In the genomic region with DNA sequence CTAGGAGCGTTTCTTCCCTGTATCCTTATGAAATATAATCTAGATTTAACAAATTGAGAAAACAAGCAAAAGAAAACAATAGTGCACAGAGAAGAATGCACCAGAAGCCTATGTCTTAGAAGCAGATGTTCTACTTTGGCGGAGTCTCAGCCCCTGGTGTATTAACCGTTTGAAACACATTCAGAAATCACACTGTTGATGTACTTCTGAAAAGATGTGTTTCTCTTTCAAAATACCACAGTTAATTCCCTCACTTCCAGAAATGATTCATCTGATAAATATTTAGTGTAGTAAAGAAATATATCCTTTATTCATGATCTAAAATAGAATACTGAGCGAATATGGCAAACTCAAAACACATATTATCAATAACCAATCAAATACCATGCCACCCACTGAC, we compare ENCODE assay signal across 12 cellular contexts.
DNase-seq lines count a peak whose midpoint lies in the region; ATAC-seq and TF ChIP-seq lines count a peak whose summit lies in the region.
"Had no signal": no experiment of that assay in that cellular context is flagged by ENCODE, and none has a peak within 500 bp of the region (broad histone marks: within the 10 kb centered on the region; RNA-seq: fewer than 3 reads in every experiment).

No MANE protein-coding gene starts in this region.

- no peaks in the 10 kb centered on the region for H3K9me2 ChIP-seq in GM23338 (ENCODE audit: insufficient read depth)

- H3K9me3 ChIP-seq in BLaER1 treated with 17β-estradiol and CSF1 and Interleukin-3, amounts not matched to agents 10 nM and 100 nM (replicated peaks in 1 of 11) = peaks cover 3 to 9% (median 6%) of the 10 kb centered on the region in 11 experiments; a peak in 20 of 22 replicates
- H3K9me3 ChIP-seq in SJSA1 (replicated peaks) (no peaks in the 10 kb centered on the region), gastrocnemius medialis (no peaks in the 10 kb centered on the region), prostate gland (no peaks in the 10 kb centered on the region)

- peak in 1 of 2 donors; percentile 29 for TF ChIP-seq POLR2A in gastrocnemius medialis (IDR thresholded peaks at IDR 0.05)
- no peak for TF ChIP-seq POLR2A in prostate gland (IDR thresholded peaks at IDR 0.05)

- H3K36me3 Mint-ChIP-seq in GM23338 (ENCODE audit: low read depth) = peaks cover 4% of the 10 kb centered on the region; the same call in 2 of the 3 replicates

- in situ Hi-C loops in gastrocnemius medialis (cut with MboI; ENCODE audit: low sequenced_read_pairs in 4 of 4) = no loop called here

- DNase-seq in SJSA1 (ENCODE audit: low read depth in 1 of 2, low spot score in 2 of 2) (peak in 1 of 2 experiments; percentile 9), fibroblast of the conjunctiva (ENCODE audit: low read depth) (peak; percentile 80), gastrocnemius medialis (peak; percentile 15 to 33), prostate gland (ENCODE audit: low spot score) (no peak), GM23338 (ENCODE audit: low spot score) (no peak)
- DNase-seq in stimulated activated naive CD4-positive, alpha-beta T cell treated with Interleukin-2 at 50 U/mL for 16 hours (lab: John Stamatoyannopoulos, UW) = no peak
- DNase-seq: NCI-H2029 had no signal

- H3K27ac Mint-ChIP-seq in GM23338 = no peak overlapping the region

- H3K4me3 Mint-ChIP-seq in GM23338 = no peak overlapping the region

- peaks cover 38% of the 10 kb centered on the region for H3K4me1 Mint-ChIP-seq in GM23338

- peak overlapping the region in 6 of 11 experiments; percentile 31 to 71 (median 40); a peak in 12 of 22 replicates for H3K4me2 ChIP-seq in BLaER1 treated with 17β-estradiol and CSF1 and Interleukin-3, amounts not matched to agents 10 nM and 100 nM
- no peak overlapping the region for H3K4me2 ChIP-seq in GM23338

- no peaks in the 10 kb centered on the region for H3K27me3 Mint-ChIP-seq in GM23338 (ENCODE audit: insufficient read depth, low read depth, poor library complexity)

- peak in 1 of 2 donors; percentile 22 for ATAC-seq in gastrocnemius medialis
- no peak for ATAC-seq in GM23338
- ATAC-seq in HG03139 (IDR thresholded peaks at IDR 0.05; ENCODE audit: unreplicated experiment) = no peak
- ATAC-seq: esophagus mucosa, K562 had no signal

- no peak overlapping the region for H2AFZ ChIP-seq in GM23338

- no peak overlapping the region for H3K4me3 ChIP-seq in BLaER1 treated with 17β-estradiol and CSF1 and Interleukin-3, amounts not matched to agents 10 nM and 100 nM
- no peak overlapping the region for H3K4me3 ChIP-seq in SJSA1
- H3K4me3 ChIP-seq in gastrocnemius medialis = no peak overlapping the region
- no peak overlapping the region for H3K4me3 ChIP-seq in prostate gland
- no peak overlapping the region for H3K4me3 ChIP-seq in GM23338
- H3K4me3 ChIP-seq: ascending aorta, K562 had no signal

- H3K9me3 Mint-ChIP-seq in GM23338 = no peaks in the 10 kb centered on the region; the same call in 2 of the 3 replicates

- 77% methylated on average over 4 of the region's 4 CpGs for WGBS in prostate gland

- no peak overlapping the region for H3K27ac ChIP-seq in BLaER1 treated with 17β-estradiol and CSF1 and Interleukin-3, amounts not matched to agents 10 nM and 100 nM
- H3K27ac ChIP-seq in SJSA1 (0 out of 2 replicates have a peak overlapping the region, but pooled peaks have one; percentile 14), gastrocnemius medialis (peak overlapping the region; percentile 65 to 70 (median 68)), prostate gland (peak overlapping the region in 1 of 2 donors; percentile 21), GM23338 (ENCODE audit: low read depth) (no peak overlapping the region)

- peaks cover 0 to 99% (median 0%) of the 10 kb centered on the region in 11 experiments; a peak in 6 of 22 replicates for H4K20me1 ChIP-seq in BLaER1 treated with 17β-estradiol and CSF1 and Interleukin-3, amounts not matched to agents 10 nM and 100 nM
- no peaks in the 10 kb centered on the region for H4K20me1 ChIP-seq in GM23338 (replicated peaks; ENCODE audit: insufficient read depth)

- H3K9ac ChIP-seq in BLaER1 treated with 17β-estradiol and CSF1 and Interleukin-3, amounts not matched to agents 10 nM and 100 nM = peak overlapping the region in 1 of 11 experiments; percentile 10; a peak in 1 of 22 replicates

- no peaks in the 10 kb centered on the region for H3F3A ChIP-seq in GM23338 (replicated peaks; ENCODE audit: low read depth)

- no peaks in the 10 kb centered on the region for H3K27me3 ChIP-seq in BLaER1 treated with 17β-estradiol and CSF1 and Interleukin-3, amounts not matched to agents 10 nM and 100 nM
- H3K27me3 ChIP-seq in SJSA1 (replicated peaks) = no peaks in the 10 kb centered on the region
- H3K27me3 ChIP-seq in gastrocnemius medialis = no peaks in the 10 kb centered on the region
- no peaks in the 10 kb centered on the region for H3K27me3 ChIP-seq in prostate gland (replicated peaks; ENCODE audit: insufficient read depth)
- no peaks in the 10 kb centered on the region for H3K27me3 ChIP-seq in GM23338 (ENCODE audit: insufficient read depth)
- H3K27me3 ChIP-seq: ascending aorta had no signal

- H3K79me2 ChIP-seq in GM23338 (replicated peaks; ENCODE audit: insufficient read depth) = peaks cover 76% of the 10 kb centered on the region

- intact Hi-C loops in gastrocnemius medialis (cut with DNase I; ENCODE audit: low total_unique reads) = loop anchor here (10.0 kb wide), 1 partner anchor 554 kb away; no protein-coding TSS in a partner anchor
- intact Hi-C loops in prostate gland (cut with DNase I) = no loop called here

- peaks cover 0 to 8% (median under 1%) of the 10 kb centered on the region in 11 experiments; a peak in 6 of 22 replicates for H3K36me3 ChIP-seq in BLaER1 treated with 17β-estradiol and CSF1 and Interleukin-3, amounts not matched to agents 10 nM and 100 nM
- H3K36me3 ChIP-seq in SJSA1 = no peaks in the 10 kb centered on the region
- no peaks in the 10 kb centered on the region for H3K36me3 ChIP-seq in gastrocnemius medialis
- no peaks in the 10 kb centered on the region for H3K36me3 ChIP-seq in prostate gland
- no peaks in the 10 kb centered on the region for H3K36me3 ChIP-seq in GM23338 (ENCODE audit: insufficient read depth)
- H3K36me3 ChIP-seq: ascending aorta had no signal

- H3K4me1 ChIP-seq in BLaER1 treated with 17β-estradiol and CSF1 and Interleukin-3, amounts not matched to agents 10 nM and 100 nM = peaks cover 9 to 32% (median 28%) of the 10 kb centered on the region in 10 experiments; a peak in 17 of 20 replicates
- peaks cover 21% of the 10 kb centered on the region for H3K4me1 ChIP-seq in SJSA1 (replicated peaks)
- H3K4me1 ChIP-seq in gastrocnemius medialis = peaks cover 18 to 40% of the 10 kb centered on the region in 2 donors
- H3K4me1 ChIP-seq in prostate gland (replicated peaks) = no peaks in the 10 kb centered on the region
- peaks cover 29% of the 10 kb centered on the region for H3K4me1 ChIP-seq in GM23338 (ENCODE audit: insufficient read depth)

- TF ChIP-seq CTCF in gastrocnemius medialis (IDR thresholded peaks at IDR 0.05 in 4 of 5, conservative IDR thresholded peaks at IDR 0.05 in 1 of 5) (no peak), prostate gland (IDR thresholded peaks at IDR 0.05) (no peak), GM23338 (conservative IDR thresholded peaks at IDR 0.05; ENCODE audit: low read depth in 2 of 2) (no peak)

TF ChIP-seq in GM23338, 12 proteins besides CTCF, POLR2A, EP300 and RAD21:
- TF ChIP-seq POLR2AphosphoS5 (IDR thresholded peaks at IDR 0.05; ENCODE audit: low read depth) (no peak), STAT1 (IDR thresholded peaks at IDR 0.05; ENCODE audit: unreplicated experiment) (no peak), JUNB (IDR thresholded peaks at IDR 0.05; ENCODE audit: unreplicated experiment) (no peak)
- TF ChIP-seq, protein P1, sequence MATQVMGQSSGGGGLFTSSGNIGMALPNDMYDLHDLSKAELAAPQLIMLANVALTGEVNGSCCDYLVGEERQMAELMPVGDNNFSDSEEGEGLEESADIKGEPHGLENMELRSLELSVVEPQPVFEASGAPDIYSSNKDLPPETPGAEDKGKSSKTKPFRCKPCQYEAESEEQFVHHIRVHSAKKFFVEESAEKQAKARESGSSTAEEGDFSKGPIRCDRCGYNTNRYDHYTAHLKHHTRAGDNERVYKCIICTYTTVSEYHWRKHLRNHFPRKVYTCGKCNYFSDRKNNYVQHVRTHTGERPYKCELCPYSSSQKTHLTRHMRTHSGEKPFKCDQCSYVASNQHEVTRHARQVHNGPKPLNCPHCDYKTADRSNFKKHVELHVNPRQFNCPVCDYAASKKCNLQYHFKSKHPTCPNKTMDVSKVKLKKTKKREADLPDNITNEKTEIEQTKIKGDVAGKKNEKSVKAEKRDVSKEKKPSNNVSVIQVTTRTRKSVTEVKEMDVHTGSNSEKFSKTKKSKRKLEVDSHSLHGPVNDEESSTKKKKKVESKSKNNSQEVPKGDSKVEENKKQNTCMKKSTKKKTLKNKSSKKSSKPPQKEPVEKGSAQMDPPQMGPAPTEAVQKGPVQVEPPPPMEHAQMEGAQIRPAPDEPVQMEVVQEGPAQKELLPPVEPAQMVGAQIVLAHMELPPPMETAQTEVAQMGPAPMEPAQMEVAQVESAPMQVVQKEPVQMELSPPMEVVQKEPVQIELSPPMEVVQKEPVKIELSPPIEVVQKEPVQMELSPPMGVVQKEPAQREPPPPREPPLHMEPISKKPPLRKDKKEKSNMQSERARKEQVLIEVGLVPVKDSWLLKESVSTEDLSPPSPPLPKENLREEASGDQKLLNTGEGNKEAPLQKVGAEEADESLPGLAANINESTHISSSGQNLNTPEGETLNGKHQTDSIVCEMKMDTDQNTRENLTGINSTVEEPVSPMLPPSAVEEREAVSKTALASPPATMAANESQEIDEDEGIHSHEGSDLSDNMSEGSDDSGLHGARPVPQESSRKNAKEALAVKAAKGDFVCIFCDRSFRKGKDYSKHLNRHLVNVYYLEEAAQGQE (IDR thresholded peaks at IDR 0.05; ENCODE audit: unreplicated experiment) = no peak
- TF ChIP-seq, protein P2, sequence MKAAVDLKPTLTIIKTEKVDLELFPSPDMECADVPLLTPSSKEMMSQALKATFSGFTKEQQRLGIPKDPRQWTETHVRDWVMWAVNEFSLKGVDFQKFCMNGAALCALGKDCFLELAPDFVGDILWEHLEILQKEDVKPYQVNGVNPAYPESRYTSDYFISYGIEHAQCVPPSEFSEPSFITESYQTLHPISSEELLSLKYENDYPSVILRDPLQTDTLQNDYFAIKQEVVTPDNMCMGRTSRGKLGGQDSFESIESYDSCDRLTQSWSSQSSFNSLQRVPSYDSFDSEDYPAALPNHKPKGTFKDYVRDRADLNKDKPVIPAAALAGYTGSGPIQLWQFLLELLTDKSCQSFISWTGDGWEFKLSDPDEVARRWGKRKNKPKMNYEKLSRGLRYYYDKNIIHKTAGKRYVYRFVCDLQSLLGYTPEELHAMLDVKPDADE (IDR thresholded peaks at IDR 0.05) = no peak

Comparison
In these comparisons a context has a peak if more than half of its experiments do, and no peak if none do; other contexts are left out.
1. H3K27ac ChIP-seq: peak in SJSA1 (single experiment) and gastrocnemius medialis (4 of 4); none in BLaER1 treated with 17β-estradiol and CSF1 and Interleukin-3, amounts not matched to agents 10 nM and 100 nM (0 of 11) and GM23338 (single experiment).
2. DNase-seq: peak in fibroblast of the conjunctiva (single experiment) and gastrocnemius medialis (2 of 2); none in prostate gland (single experiment), stimulated activated naive CD4-positive, alpha-beta T cell treated with Interleukin-2 at 50 U/mL for 16 hours (single experiment) and GM23338 (single experiment).